Comparison of ENCODE assay signal across 7 cellular contexts in genomic region chr19:48501961-48502719, GRCh38. TPM values are rescaled to one million over a fixed set of nuclear protein-coding genes. Genes with fewer than 3 reads are reported as not detected.
DNase-seq lines count a peak whose midpoint lies in the region; ATAC-seq, FAIRE-seq and TF ChIP-seq lines count a peak whose summit lies in the region.
"Had no signal": no experiment of that assay in that cellular context is flagged by ENCODE, and none has a peak within 500 bp of the region (broad histone marks: within the 10 kb centered on the region; RNA-seq: fewer than 3 reads in every experiment).

No MANE protein-coding gene starts in this region.

- TF ChIP-seq CTCF in GM12865 (IDR thresholded peaks at IDR 0.05; ENCODE audit: insufficient read depth, low read depth, low read length, missing control alignments) (no peak), kidney (IDR thresholded peaks at IDR 0.05; ENCODE audit: borderline replicate concordance, extremely low read depth, insufficient read depth) (no peak)

- H3K27ac ChIP-seq in kidney (ENCODE audit: low read depth in 2 of 2, low read length in 2 of 2) = peak overlapping the region in 1 of 2 donors; percentile 47

- DNase-seq in GM12865 (ENCODE audit: low read depth) (peak; percentile 69), NCI-H460 (ENCODE audit: extremely low read depth, low read depth) (peak; percentile 48), activated T-cell treated with anti-CD3 and anti-CD28 coated beads for 4 hours (peak; percentile 57), kidney (peak; percentile 97), inferior parietal cortex (ENCODE audit: extremely low spot score) (no peak)

- ATAC-seq in GM18907 (IDR thresholded peaks at IDR 0.05; ENCODE audit: unreplicated experiment) = no peak

- FAIRE-seq in kidney (lab: Jason Lieb, UNC) = no peak
- FAIRE-seq: TTC549 had no signal

- H3K9ac ChIP-seq in kidney (ENCODE audit: low read length in 2 of 2) = peak overlapping the region in 1 of 2 donors; percentile 26

- H3K36me3 ChIP-seq in kidney (ENCODE audit: control insufficient read depth in 1 of 2, insufficient read depth in 2 of 2, low read length in 2 of 2) = no peaks in the 10 kb centered on the region

- H3K9me3 ChIP-seq in kidney (ENCODE audit: control insufficient read depth in 1 of 2, low read length in 2 of 2) = no peaks in the 10 kb centered on the region

- H3K4me3 ChIP-seq in GM12865 (ENCODE audit: low read depth, low read length) = no peak overlapping the region
- H3K4me3 ChIP-seq in kidney (ENCODE audit: low read length in 2 of 2) = peak overlapping the region in 1 of 2 donors; percentile 17

- intact Hi-C loops in kidney (cut with DNase I) = no loop called here

- H3K4me1 ChIP-seq in kidney (ENCODE audit: control insufficient read depth in 1 of 2, insufficient read depth in 1 of 2, low read depth in 1 of 2, low read length in 2 of 2) = peaks cover 0 to 2% of the 10 kb centered on the region in 2 donors

RNA-seq across cellular contexts. Expression of gene LMTK3, which starts 9.5 kb away (rescaled TPM):
- total RNA-seq in NCI-H460 (2014; rRNA removed; shearing (Covaris generic)) = 0.05 TPM in 1 of 2 replicates, not detected in the other
- not detected in 2 replicates for polyA plus RNA-seq in NCI-H460 (2014; cell fraction: nucleus; rRNA removed)
- total RNA-seq in kidney = 8.4 TPM
- polyA plus RNA-seq in kidney (ENCODE audit: insufficient read depth, low read depth, low replicate concordance) = 4.2 TPM

RNA-seq across cellular contexts. Expression of gene CYTH2, which starts 33.0 kb away (rescaled TPM):
- total RNA-seq in NCI-H460 (2014; rRNA removed; shearing (Covaris generic)) = 22.2 and 26.3 TPM in 2 replicates
- polyA plus RNA-seq in NCI-H460 (2014; cell fraction: nucleus; rRNA removed) = 62.1 and 70.4 TPM in 2 replicates
- 96.1 TPM for total RNA-seq in kidney
- 51.0 TPM for polyA plus RNA-seq in kidney (ENCODE audit: insufficient read depth, low read depth, low replicate concordance)

RNA-seq across cellular contexts. Expression of gene KCNJ14, which starts 46.8 kb away (rescaled TPM):
- total RNA-seq in NCI-H460 (2014; rRNA removed; shearing (Covaris generic)) = 1.8 and 2.0 TPM in 2 replicates
- polyA plus RNA-seq in NCI-H460 (2014; cell fraction: nucleus; rRNA removed) = 2.3 and 2.9 TPM in 2 replicates
- 1.0 TPM for total RNA-seq in kidney
- polyA plus RNA-seq in kidney (ENCODE audit: insufficient read depth, low read depth, low replicate concordance) = 0.28 TPM

RNA-seq across cellular contexts. Expression of gene SULT2B1, which starts 49.8 kb away (rescaled TPM):
- 0.12 TPM in 1 of 2 replicates, not detected in the other for total RNA-seq in NCI-H460 (2014; rRNA removed; shearing (Covaris generic))
- not detected in 2 replicates for polyA plus RNA-seq in NCI-H460 (2014; cell fraction: nucleus; rRNA removed)
- total RNA-seq in kidney = 2.3 TPM
- 2.3 TPM for polyA plus RNA-seq in kidney (ENCODE audit: insufficient read depth, low read depth, low replicate concordance)

RNA-seq across cellular contexts. Expression of gene GRWD1, which starts 56.4 kb away (rescaled TPM):
- 19.3 and 26.3 TPM in 2 replicates for total RNA-seq in NCI-H460 (2014; rRNA removed; shearing (Covaris generic))
- 31.3 and 45.0 TPM in 2 replicates for polyA plus RNA-seq in NCI-H460 (2014; cell fraction: nucleus; rRNA removed)
- 34.0 TPM for total RNA-seq in kidney
- 19.0 TPM for polyA plus RNA-seq in kidney (ENCODE audit: insufficient read depth, low read depth, low replicate concordance)
